ENCODE assay signal across 11 cellular contexts in genomic region chr2:175304541-175304940, GRCh38.
"Had no signal": no experiment of that assay in that cellular context is flagged by ENCODE, and none has a peak within 500 bp of the region (broad histone marks: within the 10 kb centered on the region; RNA-seq: fewer than 3 reads in every experiment).

No MANE protein-coding gene starts in this region.

- FAIRE-seq: H1, H54 had no signal

- DNase-seq: GM23248, GOT3, H7, H9, HCEC 1CT, HFFc6 had no signal

- H3K4me3 ChIP-seq: GM23248, GM23338, HAP-1 had no signal

- H3K36me3 ChIP-seq: HAP-1 had no signal

- ATAC-seq: GM23338, HCT116 had no signal

- H3K9me3 ChIP-seq: HAP-1 had no signal

- H3K27ac ChIP-seq: GM23248 had no signal

- H3K4me1 ChIP-seq: HAP-1 had no signal
